17 cellular contexts compared by ENCODE assay signal in genomic region chr13:42696191-42696590, GRCh38.
DNase-seq lines count a peak whose midpoint lies in the region; ATAC-seq and TF ChIP-seq lines count a peak whose summit lies in the region.
"Had no signal": no experiment of that assay in that cellular context is flagged by ENCODE, and none has a peak within 500 bp of the region (broad histone marks: within the 10 kb centered on the region; RNA-seq: fewer than 3 reads in every experiment).

No MANE protein-coding gene starts in this region.

- H3K4me1 Mint-ChIP-seq in Calu3 (ENCODE audit: low read depth, unreplicated experiment): no peaks in the 10 kb centered on the region

- no peak overlapping the region for H3K27ac ChIP-seq in body of pancreas
- H3K27ac ChIP-seq: cardiac muscle cell, pancreas, SK-N-MC had no signal

- no peak for ATAC-seq in GM21367 (IDR thresholded peaks at IDR 0.05; ENCODE audit: unreplicated experiment)
- ATAC-seq in body of pancreas: no peak
- ATAC-seq: activated CD8-positive, alpha-beta T cell treated with anti-CD3 and anti-CD28 coated beads for 36 hours; effector memory CD8-positive, alpha-beta T cell; pancreas had no signal

- POLR2A ChIA-PET in BJ (lab: Charles Lee): no interaction called here

- no peak overlapping the region for H3K4me3 ChIP-seq in BJ (ENCODE audit: low read depth, low read length)
- H3K4me3 ChIP-seq in kidney epithelial cell (ENCODE audit: low read depth, low read length): no peak overlapping the region
- H3K4me3 ChIP-seq in body of pancreas: no peak overlapping the region
- H3K4me3 ChIP-seq: cardiac muscle cell, pancreas, SK-N-MC had no signal

- no TSS peak for BruUV-seq in Calu3 (replicated peaks; lab: Mats Ljungman, UMichigan)

- no peak for TF ChIP-seq POLR2A in body of pancreas (IDR thresholded peaks at IDR 0.05)

- WGBS in body of pancreas, 2 donors: 73 to 76% methylated on average over 4 of the region's 4 CpGs

- TF ChIP-seq CTCF in BJ (IDR thresholded peaks at IDR 0.05; ENCODE audit: insufficient read depth, low read depth, low read length) (no peak), kidney epithelial cell (IDR thresholded peaks at IDR 0.05; ENCODE audit: insufficient read depth, low read length, poor library complexity, severe bottlenecking) (no peak), body of pancreas (IDR thresholded peaks at IDR 0.05) (no peak), Calu3 (IDR thresholded peaks at IDR 0.05; ENCODE audit: unreplicated experiment) (no peak)

- intact Hi-C loops in body of pancreas (cut with DNase I) (no loop called here), Calu3 (cut with micrococcal nuclease; ENCODE audit: unreplicated experiment) (no loop called here)

- no peaks in the 10 kb centered on the region for H3K4me1 ChIP-seq in body of pancreas
- H3K4me1 ChIP-seq: pancreas had no signal

- no peak overlapping the region for H3K4me3 Mint-ChIP-seq in Calu3 (ENCODE audit: low read depth, unreplicated experiment)
- H3K4me3 Mint-ChIP-seq: activated CD8-positive, alpha-beta T cell treated with anti-CD3 and anti-CD28 coated beads for 36 hours; effector memory CD8-positive, alpha-beta T cell had no signal

- no peak overlapping the region for H3K27ac Mint-ChIP-seq in Calu3 (ENCODE audit: unreplicated experiment)
- H3K27ac Mint-ChIP-seq: activated CD8-positive, alpha-beta T cell treated with anti-CD3 and anti-CD28 coated beads for 36 hours; effector memory CD8-positive, alpha-beta T cell had no signal

- H3K9me3 Mint-ChIP-seq in Calu3 (ENCODE audit: low read depth, unreplicated experiment): no peaks in the 10 kb centered on the region
- H3K9me3 Mint-ChIP-seq: activated CD8-positive, alpha-beta T cell treated with anti-CD3 and anti-CD28 coated beads for 36 hours; effector memory CD8-positive, alpha-beta T cell had no signal

- H3K27me3 ChIP-seq in BJ (ENCODE audit: control insufficient read depth, insufficient read depth, low read length) (no peaks in the 10 kb centered on the region), kidney epithelial cell (ENCODE audit: control insufficient read depth, insufficient read depth, low read length) (no peaks in the 10 kb centered on the region), body of pancreas (no peaks in the 10 kb centered on the region)
- H3K27me3 ChIP-seq: cardiac muscle cell, pancreas had no signal

- no peaks in the 10 kb centered on the region for H3K36me3 ChIP-seq in BJ (ENCODE audit: control insufficient read depth, insufficient read depth, low read length)
- H3K36me3 ChIP-seq in kidney epithelial cell (ENCODE audit: control insufficient read depth, insufficient read depth, low read length): no peaks in the 10 kb centered on the region
- H3K36me3 ChIP-seq in body of pancreas (replicated peaks in 1 of 2; ENCODE audit: insufficient read depth in 1 of 2, low read depth in 2 of 2): no peaks in the 10 kb centered on the region
- H3K36me3 ChIP-seq: cardiac muscle cell, pancreas had no signal

- H3K9me3 ChIP-seq in body of pancreas: no peaks in the 10 kb centered on the region
- H3K9me3 ChIP-seq: pancreas had no signal

- DNase-seq in BJ (ENCODE audit: low read depth) (peak; percentile 37), NCI-H1694 treated with DMSO at 0.1 percent for 48 hours (lab: John Stamatoyannopoulos, UW) (peak; percentile 54), astrocyte of the hippocampus (ENCODE audit: low read depth, low spot score) (peak; percentile 81), kidney epithelial cell (ENCODE audit: low read depth) (peak; percentile 2), body of pancreas (no peak), Calu3 (no peak)
- no peak for DNase-seq in activated CD8-positive, alpha-beta memory T cell treated with anti-CD3 and anti-CD28 coated beads, Interleukin-2, amount 50 U/mL, for 48 hours
- DNase-seq: activated CD8-positive, alpha-beta T cell treated with anti-CD3 and anti-CD28 coated beads for 36 hours; activated gamma-delta T cell; DMS79; effector memory CD8-positive, alpha-beta T cell; kidney; pancreas; stimulated activated CD4-positive, alpha-beta T cell treated with anti-CD3 and anti-CD28 coated beads, Interleukin-12 subunit alpha, Interleukin-12 subunit beta, amount 100 ng/mL, for 4 hours had no signal

- H3K27me3 Mint-ChIP-seq in Calu3 (ENCODE audit: unreplicated experiment): peaks cover 61% of the 10 kb centered on the region

- CTCF ChIA-PET in BJ (lab: Yijun Ruan, JAX) (interaction anchor here (0.6 kb wide), 1 partner anchor 12 kb away, joined by 3 read pairs; no protein-coding TSS in a partner anchor), Calu3 (lab: Charles Lee) (no interaction called here)

- H3K36me3 Mint-ChIP-seq in Calu3 (ENCODE audit: insufficient read depth, unreplicated experiment): no peaks in the 10 kb centered on the region

Comparison
In these comparisons a context has a peak if more than half of its experiments do, and no peak if none do; other contexts are left out.
1. DNase-seq: peak in BJ (single experiment), NCI-H1694 treated with DMSO at 0.1 percent for 48 hours (single experiment), astrocyte of the hippocampus (single experiment) and kidney epithelial cell (single experiment); none in activated CD8-positive, alpha-beta memory T cell treated with anti-CD3 and anti-CD28 coated beads, Interleukin-2, amount 50 U/mL, for 48 hours (single experiment), body of pancreas (0 of 4) and Calu3 (single experiment).